ENCODE assay signal across 11 cellular contexts in the genomic region with DNA sequence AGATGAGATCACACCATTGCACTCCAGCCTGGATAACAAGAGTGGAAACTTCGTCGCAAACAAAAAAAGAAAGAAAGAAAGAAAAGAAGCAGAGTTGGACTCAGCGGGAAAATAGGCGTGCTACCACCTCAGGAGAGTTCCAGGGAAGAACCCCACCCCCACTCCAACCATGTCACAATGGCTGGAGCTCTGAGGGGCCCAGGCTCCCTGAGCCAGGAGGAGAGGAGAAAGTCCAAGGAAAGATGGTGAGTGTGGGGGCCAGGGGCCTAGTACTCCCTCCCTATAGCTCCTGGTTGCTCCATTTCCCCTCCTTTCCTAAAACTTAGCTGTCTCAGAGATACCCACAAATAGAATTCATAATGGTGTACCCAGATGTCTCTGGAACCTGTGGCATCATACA. TPM values are rescaled to one million over a fixed set of nuclear protein-coding genes. Genes with fewer than 3 reads are reported as not detected.
A peak's percentile ranks its signal among the peaks of the same experiment; 100 is the strongest.
DNase-seq lines count a peak whose midpoint lies in the region; TF ChIP-seq lines count a peak whose summit lies in the region.
"Not testable (repeated sequence)": the region's sequence is repeated elsewhere in the genome, so short reads cannot be mapped to it uniquely, and the experiment has no call there.
"Had no signal": no experiment of that assay in that cellular context is flagged by ENCODE, and none has a peak within 500 bp of the region (broad histone marks: within the 10 kb centered on the region; RNA-seq: fewer than 3 reads in every experiment).

A gene (plus strand): TSS at position 172 of the 400 bp plus-strand sequence. CDS start 71 bp downstream, at position 243.

- H3K27me3 ChIP-seq in CD8-positive, alpha-beta memory T cell (ENCODE audit: insufficient read depth, low read length, poor library complexity, severe bottlenecking); OCI-LY1 (ENCODE audit: insufficient read depth, low read length); mucosa of rectum (ENCODE audit: control insufficient read depth in 2 of 2, insufficient read depth in 2 of 2, low read length in 2 of 2); rectal smooth muscle tissue (ENCODE audit: control insufficient read depth, insufficient read depth, low read length): not testable (repeated sequence)

- peak within 1 kb of the TSS; percentile 98 for H3K4me2 ChIP-seq in OCI-LY1 (ENCODE audit: low read length)

- peaks cover 0 to 38% (median 3%) of the 10 kb centered on the region in 3 donors for H3K36me3 Mint-ChIP-seq in CD8-positive, alpha-beta memory T cell
- peaks cover 24% of the 10 kb centered on the region for H3K36me3 Mint-ChIP-seq in activated CD4-positive, alpha-beta memory T cell treated with anti-CD3 and anti-CD28 coated beads, Interleukin-2, amount 10 ng/mL, durations not matched to agents 7 days and 5 days (ENCODE audit: low read depth)
- H3K36me3 Mint-ChIP-seq in brain: peaks cover 13% of the 10 kb centered on the region
- not testable (repeated sequence) for H3K36me3 Mint-ChIP-seq in glutamatergic neuron (ENCODE audit: unreplicated experiment); type B pancreatic cell

- not testable (repeated sequence) for H3K36me3 ChIP-seq in CD8-positive, alpha-beta memory T cell (ENCODE audit: insufficient read depth, low read length); OCI-LY1 (ENCODE audit: insufficient read depth, low read length); mucosa of rectum (ENCODE audit: control insufficient read depth in 2 of 2, insufficient read depth in 2 of 2, low read length in 2 of 2); rectal smooth muscle tissue (ENCODE audit: control insufficient read depth, insufficient read depth, low read length)

- TF ChIP-seq CTCF in OCI-LY1 (IDR thresholded peaks at IDR 0.05; ENCODE audit: low read length); brain (conservative IDR thresholded peaks at IDR 0.05); glutamatergic neuron (IDR thresholded peaks at IDR 0.05; ENCODE audit: partially characterized antibody, unreplicated experiment); type B pancreatic cell (conservative IDR thresholded peaks at IDR 0.05): not testable (repeated sequence)

- not testable (repeated sequence) for H4K20me1 ChIP-seq in OCI-LY1 (ENCODE audit: insufficient read depth, low read length)

- not testable (repeated sequence) for H3K9me2 ChIP-seq in OCI-LY1 (ENCODE audit: low read depth, low read length)

- H3K27ac ChIP-seq in CD8-positive, alpha-beta memory T cell (ENCODE audit: low read depth, low read length): not testable (repeated sequence)
- H3K27ac ChIP-seq in OCI-LY1 (ENCODE audit: low read depth, low read length, poor library complexity, severe bottlenecking) (peak within 1 kb of the TSS; percentile 98), mucosa of rectum (ENCODE audit: low read depth in 2 of 2, low read length in 2 of 2) (peak within 1 kb of the TSS; percentile 93 to 95), rectal smooth muscle tissue (ENCODE audit: low read depth, low read length) (peak within 1 kb of the TSS; percentile 97)

- H2AFZ ChIP-seq in OCI-LY1 (ENCODE audit: low read length): not testable (repeated sequence)

- not testable (repeated sequence) for H3F3A ChIP-seq in OCI-LY1 (ENCODE audit: insufficient read depth, low read length)

- H3K9me3 ChIP-seq in CD8-positive, alpha-beta memory T cell (ENCODE audit: low read length); OCI-LY1 (ENCODE audit: low read length); mucosa of rectum (ENCODE audit: control insufficient read depth in 2 of 2, low read length in 2 of 2): not testable (repeated sequence)

- peak within 1 kb of the TSS; percentile 91 to 100 (median 94) for H3K4me3 Mint-ChIP-seq in CD8-positive, alpha-beta memory T cell
- H3K4me3 Mint-ChIP-seq in activated CD4-positive, alpha-beta memory T cell treated with anti-CD3 and anti-CD28 coated beads, Interleukin-2, amount 10 ng/mL, durations not matched to agents 7 days and 5 days: peak within 1 kb of the TSS; percentile 88
- H3K4me3 Mint-ChIP-seq in brain: peak within 1 kb of the TSS; percentile 92 to 100 (median 98)
- H3K4me3 Mint-ChIP-seq in glutamatergic neuron (ENCODE audit: unreplicated experiment): peak within 1 kb of the TSS; percentile 98
- H3K4me3 Mint-ChIP-seq in type B pancreatic cell: peak within 1 kb of the TSS; percentile 99

- H3K4me1 Mint-ChIP-seq in CD8-positive, alpha-beta memory T cell: peaks cover 60 to 77% (median 72%) of the 10 kb centered on the region in 3 donors
- peaks cover 64% of the 10 kb centered on the region for H3K4me1 Mint-ChIP-seq in activated CD4-positive, alpha-beta memory T cell treated with anti-CD3 and anti-CD28 coated beads, Interleukin-2, amount 10 ng/mL, durations not matched to agents 7 days and 5 days
- H3K4me1 Mint-ChIP-seq in brain (peaks cover 81% of the 10 kb centered on the region), glutamatergic neuron (ENCODE audit: low read depth, unreplicated experiment) (peaks cover 45% of the 10 kb centered on the region), type B pancreatic cell (ENCODE audit: unreplicated experiment) (peaks cover 58% of the 10 kb centered on the region)

- CTCF ChIA-PET in CD8-positive, alpha-beta memory T cell (lab: Charles Lee): interaction anchor here (0.9 to 1.7 kb wide), 3 partner anchors 45 to 206 kb away, joined by 3 to 6 read pairs (median 4); a partner anchor contains a TSS
- CTCF ChIA-PET in activated CD4-positive, alpha-beta memory T cell treated with anti-CD3 and anti-CD28 coated beads, Interleukin-2, amount 10 ng/mL, durations not matched to agents 7 days and 5 days (lab: Charles Lee): interaction anchor here (2.7 kb wide), 1 partner anchor 45 kb away, joined by 14 read pairs; no protein-coding TSS in a partner anchor

- peak within 1 kb of the TSS; percentile 90 for H3K4me3 ChIP-seq in CD8-positive, alpha-beta memory T cell (ENCODE audit: low read length)
- H3K4me3 ChIP-seq in OCI-LY1 (ENCODE audit: low read depth, low read length, poor library complexity, severe bottlenecking): peak within 1 kb of the TSS; percentile 76
- not testable (repeated sequence) for H3K4me3 ChIP-seq in mucosa of rectum (ENCODE audit: low read length in 2 of 2); rectal smooth muscle tissue (ENCODE audit: low read length)

- POLR2A ChIA-PET in CD8-positive, alpha-beta memory T cell (lab: Charles Lee): interaction anchor here (0.6 to 4.0 kb wide), 3 partner anchors 27 to 136 kb away, joined by 3 to 31 read pairs (median 6); a partner anchor contains a TSS
- POLR2A ChIA-PET in activated CD4-positive, alpha-beta memory T cell treated with anti-CD3 and anti-CD28 coated beads, Interleukin-2, amount 10 ng/mL, durations not matched to agents 7 days and 5 days (lab: Charles Lee): interaction anchor here (1.0 to 13.0 kb wide), 4 partner anchors 25 to 206 kb away, joined by 3 to 232 read pairs (median 31); a partner anchor contains a TSS

- H3K4me1 ChIP-seq in CD8-positive, alpha-beta memory T cell (ENCODE audit: insufficient read depth, low read length): peaks cover 45% of the 10 kb centered on the region
- H3K4me1 ChIP-seq in OCI-LY1 (ENCODE audit: insufficient read depth, low read length, severe bottlenecking) (peaks cover 55% of the 10 kb centered on the region), mucosa of rectum (ENCODE audit: control insufficient read depth in 2 of 2, insufficient read depth in 2 of 2, low read length in 2 of 2) (peaks cover 24 to 33% of the 10 kb centered on the region in 2 donors), rectal smooth muscle tissue (ENCODE audit: control insufficient read depth, insufficient read depth, low read length) (peaks cover 29% of the 10 kb centered on the region)

- H3K27me3 Mint-ChIP-seq in CD8-positive, alpha-beta memory T cell: peaks cover 0 to 12% of the 10 kb centered on the region in 2 donors
- not testable (repeated sequence) for H3K27me3 Mint-ChIP-seq in activated CD4-positive, alpha-beta memory T cell treated with anti-CD3 and anti-CD28 coated beads, Interleukin-2, amount 10 ng/mL, durations not matched to agents 7 days and 5 days; type B pancreatic cell
- H3K27me3 Mint-ChIP-seq in brain: peaks cover 16% of the 10 kb centered on the region
- H3K27me3 Mint-ChIP-seq in glutamatergic neuron (ENCODE audit: unreplicated experiment): peaks cover 20% of the 10 kb centered on the region

- peak within 1 kb of the TSS; percentile 93 to 100 (median 98) for H3K27ac Mint-ChIP-seq in CD8-positive, alpha-beta memory T cell
- peak within 1 kb of the TSS; percentile 98 for H3K27ac Mint-ChIP-seq in activated CD4-positive, alpha-beta memory T cell treated with anti-CD3 and anti-CD28 coated beads, Interleukin-2, amount 10 ng/mL, durations not matched to agents 7 days and 5 days
- H3K27ac Mint-ChIP-seq in brain: peak within 1 kb of the TSS; percentile 100
- H3K27ac Mint-ChIP-seq in glutamatergic neuron (ENCODE audit: unreplicated experiment): peak within 1 kb of the TSS; percentile 98
- peak within 1 kb of the TSS; percentile 100 for H3K27ac Mint-ChIP-seq in type B pancreatic cell

- H3K9me3 Mint-ChIP-seq in CD8-positive, alpha-beta memory T cell; activated CD4-positive, alpha-beta memory T cell treated with anti-CD3 and anti-CD28 coated beads, Interleukin-2, amount 10 ng/mL, durations not matched to agents 7 days and 5 days; brain; type B pancreatic cell: not testable (repeated sequence)
- peaks cover 28% of the 10 kb centered on the region for H3K9me3 Mint-ChIP-seq in glutamatergic neuron (ENCODE audit: unreplicated experiment)

- not testable (repeated sequence) for DNase-seq in CD8-positive, alpha-beta memory T cell; activated CD4-positive, alpha-beta memory T cell treated with anti-CD3 and anti-CD28 coated beads, Interleukin-2, amount 10 ng/mL, durations not matched to agents 7 days and 5 days; glutamatergic neuron; type B pancreatic cell (ENCODE audit: extremely low spot score, unreplicated experiment)

- H3K79me2 ChIP-seq in OCI-LY1 (ENCODE audit: insufficient read depth, low read length): peaks cover 19% of the 10 kb centered on the region

- H3K9ac ChIP-seq in OCI-LY1 (ENCODE audit: low read length): peak within 1 kb of the TSS; percentile 96; the same call in 1 of the 2 replicates
- H3K9ac ChIP-seq in mucosa of rectum (ENCODE audit: low read depth in 1 of 2, low read length in 2 of 2): peak within 1 kb of the TSS in 1 of 2 donors; percentile 95
- H3K9ac ChIP-seq in rectal smooth muscle tissue (ENCODE audit: low read length): not testable (repeated sequence)

RNA-seq across cellular contexts. Expression of the gene that starts here (rescaled TPM):
- total RNA-seq in CD8-positive, alpha-beta memory T cell: not detected
- 0.12 TPM for polyA plus RNA-seq in CD8-positive, alpha-beta memory T cell
- not detected for total RNA-seq in activated CD4-positive, alpha-beta memory T cell treated with anti-CD3 and anti-CD28 coated beads, Interleukin-2, amount 10 ng/mL, durations not matched to agents 7 days and 5 days
- not detected for polyA plus RNA-seq in brain (ENCODE audit: insufficient read depth, low read depth, low replicate concordance)
- total RNA-seq in glutamatergic neuron (ENCODE audit: unreplicated experiment) (0.34 TPM), type B pancreatic cell (ENCODE audit: low replicate concordance) (not detected in 2 replicates)
- total RNA-seq: endothelial cell of umbilical vein, H4, LHCN-M2 had no signal
- polyA plus RNA-seq: endothelial cell of umbilical vein had no signal
